ENCODE assay signal across 9 cellular contexts in genomic region chr14:71720978-71721624, GRCh38.
DNase-seq lines count a peak whose midpoint lies in the region; ATAC-seq, FAIRE-seq and TF ChIP-seq lines count a peak whose summit lies in the region.
"Had no signal": no experiment of that assay in that cellular context is flagged by ENCODE, and none has a peak within 500 bp of the region (broad histone marks: within the 10 kb centered on the region; RNA-seq: fewer than 3 reads in every experiment).

No MANE protein-coding gene starts in this region.

- H3K4me3 ChIP-seq in endodermal cell (ENCODE audit: low read length) (no peak overlapping the region), lower leg skin (ENCODE audit: low read depth, poor library complexity, severe bottlenecking) (no peak overlapping the region)

- peaks cover 3% of the 10 kb centered on the region for H3K4me1 ChIP-seq in endodermal cell (ENCODE audit: control insufficient read depth, insufficient read depth, low read length)

- intact Hi-C loops in lower leg skin (cut with DNase I; ENCODE audit: low total_unique reads): loop anchor here (10.0 kb wide), 1 partner anchor 396 kb away; the partner anchor contains the start of gene SIPA1L1

- H3K36me3 Mint-ChIP-seq in endodermal cell (ENCODE audit: low read depth): peaks cover 44% of the 10 kb centered on the region
- H3K36me3 Mint-ChIP-seq in mesothelial cell of epicardium: peaks cover 27% of the 10 kb centered on the region

- H3K27me3 Mint-ChIP-seq in endodermal cell (ENCODE audit: insufficient read depth) (no peaks in the 10 kb centered on the region), mesothelial cell of epicardium (ENCODE audit: low read depth) (no peaks in the 10 kb centered on the region)

- peak; percentile 16 for DNase-seq in DMS153 (lab: John Stamatoyannopoulos, UW)
- DNase-seq in DMS153 treated with DMSO at 0.1 percent for 48 hours (lab: John Stamatoyannopoulos, UW; ENCODE audit: unreplicated experiment): no peak
- peak; percentile 56 for DNase-seq in HPDE6-E6E7 (ENCODE audit: extremely low spot score)
- DNase-seq in RCC 7860 (ENCODE audit: low spot score): peak; percentile 15
- peak; percentile 89 for DNase-seq in endodermal cell
- no peak for DNase-seq in mesothelial cell of epicardium (ENCODE audit: low spot score in 2 of 2, unreplicated experiment in 2 of 2)
- no peak for DNase-seq in lower leg skin (ENCODE audit: low spot score in 2 of 2)

- H3K9me3 ChIP-seq in endodermal cell (ENCODE audit: control insufficient read depth, low read length): peaks cover 6% of the 10 kb centered on the region

- FAIRE-seq in RCC 7860 (lab: Jason Lieb, UNC): no peak
- FAIRE-seq: A204.1 had no signal

- H3K9ac ChIP-seq in endodermal cell (ENCODE audit: extremely low read depth, low read length, poor library complexity, severe bottlenecking): no peak overlapping the region

- H3K27ac Mint-ChIP-seq in endodermal cell: no peak overlapping the region
- no peak overlapping the region for H3K27ac Mint-ChIP-seq in mesothelial cell of epicardium

- no peak for ATAC-seq in GM21367 (IDR thresholded peaks at IDR 0.05; ENCODE audit: unreplicated experiment)

- H3K36me3 ChIP-seq in endodermal cell (ENCODE audit: control insufficient read depth, insufficient read depth, low read length): peaks cover 55% of the 10 kb centered on the region

- peak; percentile 90 for TF ChIP-seq CTCF in endodermal cell (conservative IDR thresholded peaks at IDR 0.05)
- peak; percentile 11 for TF ChIP-seq CTCF in mesothelial cell of epicardium (IDR thresholded peaks at IDR 0.05; ENCODE audit: unreplicated experiment)
- TF ChIP-seq CTCF in lower leg skin (IDR thresholded peaks at IDR 0.05): no peak

- H3K4me3 Mint-ChIP-seq in endodermal cell (no peak overlapping the region), mesothelial cell of epicardium (no peak overlapping the region)

- no peak for TF ChIP-seq POLR2A in lower leg skin (IDR thresholded peaks at IDR 0.05)

- H3K27me3 ChIP-seq in endodermal cell (ENCODE audit: control insufficient read depth, insufficient read depth, low read length, poor library complexity, severe bottlenecking): no peaks in the 10 kb centered on the region

- H3K9me3 Mint-ChIP-seq in endodermal cell (peaks cover 6% of the 10 kb centered on the region), mesothelial cell of epicardium (peaks cover 11% of the 10 kb centered on the region)

- H3K27ac ChIP-seq in endodermal cell (ENCODE audit: low read depth, low read length): no peak overlapping the region

- 72 to 87% methylated on average over 3 to 9 of the region's 9 CpGs for WGBS in endodermal cell (ENCODE audit: insufficient coverage in 1 of 2, insufficient read length in 1 of 2), 2 experiments
- WGBS in lower leg skin, 2 donors: 85 to 87% methylated on average over 8 to 9 of the region's 9 CpGs

- H3K4me1 Mint-ChIP-seq in endodermal cell (peaks cover 12% of the 10 kb centered on the region), mesothelial cell of epicardium (peaks cover 9% of the 10 kb centered on the region)

Comparison
In these comparisons a context has a peak if more than half of its experiments do, and no peak if none do; other contexts are left out.
1. DNase-seq: peak in DMS153 (single experiment), HPDE6-E6E7 (single experiment), RCC 7860 (single experiment) and endodermal cell (single experiment); none in DMS153 treated with DMSO at 0.1 percent for 48 hours (single experiment), mesothelial cell of epicardium (0 of 2) and lower leg skin (0 of 2).
2. CTCF ChIP-seq: peak in endodermal cell (single experiment) and mesothelial cell of epicardium (single experiment); none in lower leg skin (0 of 3).